In the genomic region with DNA sequence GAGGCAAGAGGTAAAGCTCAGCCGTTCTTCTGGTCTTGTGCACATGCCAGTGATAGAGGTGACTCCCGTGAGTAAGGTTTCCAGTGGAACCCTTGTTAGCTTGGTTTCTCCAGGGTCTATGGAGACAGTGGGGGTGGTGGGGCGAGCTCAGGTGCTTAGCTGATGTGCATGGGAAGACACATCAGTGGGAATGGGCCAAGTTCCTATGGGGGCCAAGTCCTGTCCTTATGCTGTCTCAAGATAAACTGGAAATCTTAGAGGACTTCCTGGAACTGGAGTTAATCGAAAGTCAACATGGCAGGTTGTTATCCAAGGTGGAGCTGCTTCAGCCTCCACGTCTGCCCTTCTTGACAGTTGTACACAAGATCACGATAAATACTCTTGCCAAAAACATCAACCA, we compare ENCODE assay signal across 1 cellular context.
TF ChIP-seq lines count a peak whose summit lies in the region.

No MANE protein-coding gene starts in this region.

TF ChIP-seq in H1, 55 proteins besides CTCF, POLR2A, EP300 and RAD21:
- no peak for TF ChIP-seq CREB1 (IDR thresholded peaks at IDR 0.05)
- TF ChIP-seq TCF12 (IDR thresholded peaks at IDR 0.05; ENCODE audit: low read depth, low read length): no peak
- TF ChIP-seq KDM1A (IDR thresholded peaks at IDR 0.05; ENCODE audit: borderline replicate concordance, low read length): no peak
- TF ChIP-seq CHD2 (IDR thresholded peaks at IDR 0.05; ENCODE audit: low read length): no peak
- TF ChIP-seq SUZ12 (IDR thresholded peaks at IDR 0.05; ENCODE audit: low read length): no peak
- TF ChIP-seq PHF8 (conservative IDR thresholded peaks at IDR 0.05; ENCODE audit: low read depth, low read length): no peak
- no peak for TF ChIP-seq JUN (IDR thresholded peaks at IDR 0.05; ENCODE audit: low read depth, low read length)
- no peak for TF ChIP-seq SAP30 (IDR thresholded peaks at IDR 0.05; ENCODE audit: insufficient read depth, insufficient replicate concordance, low read length)
- TF ChIP-seq CTBP2 (IDR thresholded peaks at IDR 0.05; ENCODE audit: borderline replicate concordance, insufficient read depth, insufficient read length, low read length): no peak
- TF ChIP-seq KDM4A (IDR thresholded peaks at IDR 0.05; ENCODE audit: low read depth, low read length, severe bottlenecking): no peak
- no peak for TF ChIP-seq RFX5 (IDR thresholded peaks at IDR 0.05; ENCODE audit: borderline replicate concordance, low read depth, low read length)
- no peak for TF ChIP-seq SIRT6 (IDR thresholded peaks at IDR 0.05; ENCODE audit: low read length)
- no peak for TF ChIP-seq SP2 (IDR thresholded peaks at IDR 0.05; ENCODE audit: low read length)
- no peak for TF ChIP-seq EZH2 (IDR thresholded peaks at IDR 0.05; ENCODE audit: low read depth, low read length, severe bottlenecking)
- no peak for TF ChIP-seq POU5F1 (IDR thresholded peaks at IDR 0.05; ENCODE audit: low read depth, low read length)
- TF ChIP-seq CEBPB (IDR thresholded peaks at IDR 0.05; ENCODE audit: low read depth, low read length): no peak
- TF ChIP-seq TAF7 (optimal IDR thresholded peaks at IDR 0.05; ENCODE audit: borderline replicate concordance, low read depth, low read length): no peak
- TF ChIP-seq MAFK (IDR thresholded peaks at IDR 0.05; ENCODE audit: low read depth, low read length): no peak
- no peak for TF ChIP-seq CHD7 (IDR thresholded peaks at IDR 0.05; ENCODE audit: insufficient replicate concordance, low read length)
- TF ChIP-seq SIX5 (IDR thresholded peaks at IDR 0.05; ENCODE audit: low read depth, low read length): no peak
